1 cellular context compared by ENCODE assay signal in the genomic region with DNA sequence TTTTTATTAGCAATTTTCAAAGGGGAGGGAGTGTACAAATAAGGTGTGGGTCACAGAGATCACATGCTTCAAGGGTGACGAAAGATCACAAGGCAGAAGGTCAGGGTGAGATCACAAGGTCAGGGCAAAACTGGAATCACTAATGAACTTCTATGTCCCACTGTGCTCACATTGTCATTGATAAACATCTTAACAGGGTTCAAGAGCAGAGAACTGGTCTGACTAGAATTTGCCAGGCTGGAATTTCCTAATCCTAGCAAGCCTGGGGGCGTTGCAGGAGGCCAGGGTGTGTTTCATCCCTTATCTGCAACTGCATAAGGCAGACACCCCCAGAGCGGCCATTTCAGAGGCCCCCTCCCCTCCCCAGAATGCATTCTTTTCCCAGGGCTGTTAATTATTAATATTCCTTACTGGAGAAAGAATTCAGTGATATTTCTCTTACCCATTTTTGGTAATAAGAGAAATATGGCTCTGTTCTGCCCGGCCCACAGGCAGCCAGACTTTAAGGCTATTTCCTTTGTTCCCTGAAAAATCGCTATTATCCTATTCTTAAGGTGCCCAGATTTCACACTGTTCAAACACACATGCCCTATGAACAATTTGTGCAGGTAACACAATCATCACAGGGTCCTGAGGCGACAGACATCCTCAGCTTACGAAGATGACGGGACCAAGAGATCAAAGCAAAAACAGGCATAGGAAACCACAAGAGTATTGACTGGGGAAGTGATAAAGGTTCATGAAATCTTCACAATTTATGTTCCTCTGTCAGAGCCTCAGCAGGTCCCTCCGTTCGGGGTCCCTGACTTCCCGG.
TF ChIP-seq lines count a peak whose summit lies in the region.
"Not testable (repeated sequence)": the region's sequence is repeated elsewhere in the genome, so short reads cannot be mapped to it uniquely, and the experiment has no call there.

No MANE protein-coding gene starts in this region.

TF ChIP-seq in HepG2, 621 proteins besides CTCF, POLR2A, EP300 and RAD21 (continued from another document and continues in another):
- TF ChIP-seq, protein P1, sequence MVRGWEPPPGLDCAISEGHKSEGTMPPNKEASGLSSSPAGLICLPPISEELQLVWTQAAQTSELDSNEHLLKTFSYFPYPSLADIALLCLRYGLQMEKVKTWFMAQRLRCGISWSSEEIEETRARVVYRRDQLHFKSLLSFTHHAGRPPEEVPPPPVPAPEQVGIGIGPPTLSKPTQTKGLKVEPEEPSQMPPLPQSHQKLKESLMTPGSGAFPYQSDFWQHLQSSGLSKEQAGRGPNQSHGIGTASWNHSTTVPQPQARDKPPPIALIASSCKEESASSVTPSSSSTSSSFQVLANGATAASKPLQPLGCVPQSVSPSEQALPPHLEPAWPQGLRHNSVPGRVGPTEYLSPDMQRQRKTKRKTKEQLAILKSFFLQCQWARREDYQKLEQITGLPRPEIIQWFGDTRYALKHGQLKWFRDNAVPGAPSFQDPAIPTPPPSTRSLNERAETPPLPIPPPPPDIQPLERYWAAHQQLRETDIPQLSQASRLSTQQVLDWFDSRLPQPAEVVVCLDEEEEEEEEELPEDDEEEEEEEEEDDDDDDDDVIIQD (CRISPR knock-in tag; IDR thresholded peaks at IDR 0.05; ENCODE audit: low read depth): peak; percentile 44
- peak; percentile 73 for TF ChIP-seq CEBPG (CRISPR knock-in tag; IDR thresholded peaks at IDR 0.05)
- TF ChIP-seq HOXD1 (CRISPR knock-in tag; IDR thresholded peaks at IDR 0.05): 0 out of 2 replicates have a peak, but pooled peaks have one; percentile 12
- TF ChIP-seq RCOR2 (CRISPR knock-in tag; IDR thresholded peaks at IDR 0.05): peak; percentile 47; the same call in 1 of the 2 replicates
- peak; percentile 89 for TF ChIP-seq RXRA (CRISPR knock-in tag; IDR thresholded peaks at IDR 0.05)
- TF ChIP-seq, protein P2, sequence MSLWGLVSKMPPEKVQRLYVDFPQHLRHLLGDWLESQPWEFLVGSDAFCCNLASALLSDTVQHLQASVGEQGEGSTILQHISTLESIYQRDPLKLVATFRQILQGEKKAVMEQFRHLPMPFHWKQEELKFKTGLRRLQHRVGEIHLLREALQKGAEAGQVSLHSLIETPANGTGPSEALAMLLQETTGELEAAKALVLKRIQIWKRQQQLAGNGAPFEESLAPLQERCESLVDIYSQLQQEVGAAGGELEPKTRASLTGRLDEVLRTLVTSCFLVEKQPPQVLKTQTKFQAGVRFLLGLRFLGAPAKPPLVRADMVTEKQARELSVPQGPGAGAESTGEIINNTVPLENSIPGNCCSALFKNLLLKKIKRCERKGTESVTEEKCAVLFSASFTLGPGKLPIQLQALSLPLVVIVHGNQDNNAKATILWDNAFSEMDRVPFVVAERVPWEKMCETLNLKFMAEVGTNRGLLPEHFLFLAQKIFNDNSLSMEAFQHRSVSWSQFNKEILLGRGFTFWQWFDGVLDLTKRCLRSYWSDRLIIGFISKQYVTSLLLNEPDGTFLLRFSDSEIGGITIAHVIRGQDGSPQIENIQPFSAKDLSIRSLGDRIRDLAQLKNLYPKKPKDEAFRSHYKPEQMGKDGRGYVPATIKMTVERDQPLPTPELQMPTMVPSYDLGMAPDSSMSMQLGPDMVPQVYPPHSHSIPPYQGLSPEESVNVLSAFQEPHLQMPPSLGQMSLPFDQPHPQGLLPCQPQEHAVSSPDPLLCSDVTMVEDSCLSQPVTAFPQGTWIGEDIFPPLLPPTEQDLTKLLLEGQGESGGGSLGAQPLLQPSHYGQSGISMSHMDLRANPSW (CRISPR knock-in tag; IDR thresholded peaks at IDR 0.05; ENCODE audit: borderline replicate concordance): peak; percentile 80; the same call in 1 of the 2 replicates
- peak; percentile 78 for TF ChIP-seq FOXA3 (CRISPR knock-in tag; IDR thresholded peaks at IDR 0.05)
- peak; percentile 97 for TF ChIP-seq JUN (CRISPR knock-in tag; IDR thresholded peaks at IDR 0.05)
- peak; percentile 41; the same call in 1 of the 2 replicates for TF ChIP-seq ZNF709 (CRISPR knock-in tag; IDR thresholded peaks at IDR 0.05)
- peak; percentile 13; the same call in 1 of the 2 replicates for TF ChIP-seq ZFX (CRISPR knock-in tag; IDR thresholded peaks at IDR 0.05; ENCODE audit: low read depth)
- TF ChIP-seq FOXK1 (CRISPR knock-in tag; IDR thresholded peaks at IDR 0.05; ENCODE audit: borderline replicate concordance, low read depth): peak; percentile 66; the same call in 1 of the 2 replicates
- TF ChIP-seq, protein P3, sequence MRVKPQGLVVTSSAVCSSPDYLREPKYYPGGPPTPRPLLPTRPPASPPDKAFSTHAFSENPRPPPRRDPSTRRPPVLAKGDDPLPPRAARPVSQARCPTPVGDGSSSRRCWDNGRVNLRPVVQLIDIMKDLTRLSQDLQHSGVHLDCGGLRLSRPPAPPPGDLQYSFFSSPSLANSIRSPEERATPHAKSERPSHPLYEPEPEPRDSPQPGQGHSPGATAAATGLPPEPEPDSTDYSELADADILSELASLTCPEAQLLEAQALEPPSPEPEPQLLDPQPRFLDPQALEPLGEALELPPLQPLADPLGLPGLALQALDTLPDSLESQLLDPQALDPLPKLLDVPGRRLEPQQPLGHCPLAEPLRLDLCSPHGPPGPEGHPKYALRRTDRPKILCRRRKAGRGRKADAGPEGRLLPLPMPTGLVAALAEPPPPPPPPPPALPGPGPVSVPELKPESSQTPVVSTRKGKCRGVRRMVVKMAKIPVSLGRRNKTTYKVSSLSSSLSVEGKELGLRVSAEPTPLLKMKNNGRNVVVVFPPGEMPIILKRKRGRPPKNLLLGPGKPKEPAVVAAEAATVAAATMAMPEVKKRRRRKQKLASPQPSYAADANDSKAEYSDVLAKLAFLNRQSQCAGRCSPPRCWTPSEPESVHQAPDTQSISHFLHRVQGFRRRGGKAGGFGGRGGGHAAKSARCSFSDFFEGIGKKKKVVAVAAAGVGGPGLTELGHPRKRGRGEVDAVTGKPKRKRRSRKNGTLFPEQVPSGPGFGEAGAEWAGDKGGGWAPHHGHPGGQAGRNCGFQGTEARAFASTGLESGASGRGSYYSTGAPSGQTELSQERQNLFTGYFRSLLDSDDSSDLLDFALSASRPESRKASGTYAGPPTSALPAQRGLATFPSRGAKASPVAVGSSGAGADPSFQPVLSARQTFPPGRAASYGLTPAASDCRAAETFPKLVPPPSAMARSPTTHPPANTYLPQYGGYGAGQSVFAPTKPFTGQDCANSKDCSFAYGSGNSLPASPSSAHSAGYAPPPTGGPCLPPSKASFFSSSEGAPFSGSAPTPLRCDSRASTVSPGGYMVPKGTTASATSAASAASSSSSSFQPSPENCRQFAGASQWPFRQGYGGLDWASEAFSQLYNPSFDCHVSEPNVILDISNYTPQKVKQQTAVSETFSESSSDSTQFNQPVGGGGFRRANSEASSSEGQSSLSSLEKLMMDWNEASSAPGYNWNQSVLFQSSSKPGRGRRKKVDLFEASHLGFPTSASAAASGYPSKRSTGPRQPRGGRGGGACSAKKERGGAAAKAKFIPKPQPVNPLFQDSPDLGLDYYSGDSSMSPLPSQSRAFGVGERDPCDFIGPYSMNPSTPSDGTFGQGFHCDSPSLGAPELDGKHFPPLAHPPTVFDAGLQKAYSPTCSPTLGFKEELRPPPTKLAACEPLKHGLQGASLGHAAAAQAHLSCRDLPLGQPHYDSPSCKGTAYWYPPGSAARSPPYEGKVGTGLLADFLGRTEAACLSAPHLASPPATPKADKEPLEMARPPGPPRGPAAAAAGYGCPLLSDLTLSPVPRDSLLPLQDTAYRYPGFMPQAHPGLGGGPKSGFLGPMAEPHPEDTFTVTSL (CRISPR knock-in tag; IDR thresholded peaks at IDR 0.05; ENCODE audit: borderline replicate concordance): peak; percentile 28; the same call in 1 of the 2 replicates
- peak; percentile 63 for TF ChIP-seq GATAD2A (CRISPR knock-in tag; IDR thresholded peaks at IDR 0.05)
- 0 out of 2 replicates have a peak, but pooled peaks have one; percentile 20 for TF ChIP-seq ZBTB21 (CRISPR knock-in tag; IDR thresholded peaks at IDR 0.05)
- peak; percentile 79 for TF ChIP-seq FOXK2 (IDR thresholded peaks at IDR 0.05)
- TF ChIP-seq ESRRA (CRISPR knock-in tag; IDR thresholded peaks at IDR 0.05; ENCODE audit: low read depth): peak; percentile 96
- peak; percentile 62; the same call in 1 of the 2 replicates for TF ChIP-seq MIER3 (CRISPR knock-in tag; IDR thresholded peaks at IDR 0.05; ENCODE audit: borderline replicate concordance)
- peak; percentile 99 for TF ChIP-seq NR2F1 (CRISPR knock-in tag; IDR thresholded peaks at IDR 0.05)
- TF ChIP-seq CREM (IDR thresholded peaks at IDR 0.05): peak; percentile 66
- TF ChIP-seq CREM (CRISPR knock-in tag; IDR thresholded peaks at IDR 0.05): not testable (repeated sequence)
- TF ChIP-seq, protein P4, sequence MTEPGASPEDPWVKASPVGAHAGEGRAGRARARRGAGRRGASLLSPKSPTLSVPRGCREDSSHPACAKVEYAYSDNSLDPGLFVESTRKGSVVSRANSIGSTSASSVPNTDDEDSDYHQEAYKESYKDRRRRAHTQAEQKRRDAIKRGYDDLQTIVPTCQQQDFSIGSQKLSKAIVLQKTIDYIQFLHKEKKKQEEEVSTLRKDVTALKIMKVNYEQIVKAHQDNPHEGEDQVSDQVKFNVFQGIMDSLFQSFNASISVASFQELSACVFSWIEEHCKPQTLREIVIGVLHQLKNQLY (CRISPR knock-in tag; IDR thresholded peaks at IDR 0.05): peak; percentile 84; the same call in 1 of the 2 replicates
- TF ChIP-seq MED1 (CRISPR knock-in tag; IDR thresholded peaks at IDR 0.05): peak; percentile 73
- TF ChIP-seq, protein P5, sequence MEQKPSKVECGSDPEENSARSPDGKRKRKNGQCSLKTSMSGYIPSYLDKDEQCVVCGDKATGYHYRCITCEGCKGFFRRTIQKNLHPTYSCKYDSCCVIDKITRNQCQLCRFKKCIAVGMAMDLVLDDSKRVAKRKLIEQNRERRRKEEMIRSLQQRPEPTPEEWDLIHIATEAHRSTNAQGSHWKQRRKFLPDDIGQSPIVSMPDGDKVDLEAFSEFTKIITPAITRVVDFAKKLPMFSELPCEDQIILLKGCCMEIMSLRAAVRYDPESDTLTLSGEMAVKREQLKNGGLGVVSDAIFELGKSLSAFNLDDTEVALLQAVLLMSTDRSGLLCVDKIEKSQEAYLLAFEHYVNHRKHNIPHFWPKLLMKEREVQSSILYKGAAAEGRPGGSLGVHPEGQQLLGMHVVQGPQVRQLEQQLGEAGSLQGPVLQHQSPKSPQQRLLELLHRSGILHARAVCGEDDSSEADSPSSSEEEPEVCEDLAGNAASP (CRISPR knock-in tag; IDR thresholded peaks at IDR 0.05; ENCODE audit: borderline replicate concordance): peak; percentile 91
- 0 out of 2 replicates have a peak, but pooled peaks have one; percentile 36 for TF ChIP-seq NFIC (IDR thresholded peaks at IDR 0.05; ENCODE audit: low read length)
- TF ChIP-seq, protein P6, sequence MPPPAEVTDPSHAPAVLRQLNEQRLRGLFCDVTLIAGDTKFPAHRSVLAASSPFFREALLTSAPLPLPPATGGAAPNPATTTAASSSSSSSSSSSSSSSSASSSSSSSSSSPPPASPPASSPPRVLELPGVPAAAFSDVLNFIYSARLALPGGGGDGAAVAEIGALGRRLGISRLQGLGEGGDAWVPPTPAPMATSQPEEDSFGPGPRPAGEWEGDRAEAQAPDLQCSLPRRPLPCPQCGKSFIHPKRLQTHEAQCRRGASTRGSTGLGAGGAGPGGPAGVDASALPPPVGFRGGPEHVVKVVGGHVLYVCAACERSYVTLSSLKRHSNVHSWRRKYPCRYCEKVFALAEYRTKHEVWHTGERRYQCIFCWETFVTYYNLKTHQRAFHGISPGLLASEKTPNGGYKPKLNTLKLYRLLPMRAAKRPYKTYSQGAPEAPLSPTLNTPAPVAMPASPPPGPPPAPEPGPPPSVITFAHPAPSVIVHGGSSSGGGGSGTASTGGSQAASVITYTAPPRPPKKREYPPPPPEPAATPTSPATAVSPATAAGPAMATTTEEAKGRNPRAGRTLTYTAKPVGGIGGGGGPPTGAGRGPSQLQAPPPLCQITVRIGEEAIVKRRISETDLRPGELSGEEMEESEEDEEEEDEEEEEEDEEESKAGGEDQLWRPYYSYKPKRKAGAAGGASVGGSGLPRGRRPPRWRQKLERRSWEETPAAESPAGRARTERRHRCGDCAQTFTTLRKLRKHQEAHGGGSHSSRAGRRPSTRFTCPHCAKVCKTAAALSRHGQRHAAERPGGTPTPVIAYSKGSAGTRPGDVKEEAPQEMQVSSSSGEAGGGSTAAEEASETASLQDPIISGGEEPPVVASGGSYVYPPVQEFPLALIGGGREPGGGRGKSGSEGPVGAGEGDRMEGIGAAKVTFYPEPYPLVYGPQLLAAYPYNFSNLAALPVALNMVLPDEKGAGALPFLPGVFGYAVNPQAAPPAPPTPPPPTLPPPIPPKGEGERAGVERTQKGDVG (CRISPR knock-in tag; IDR thresholded peaks at IDR 0.05; ENCODE audit: borderline replicate concordance): 0 out of 2 replicates have a peak, but pooled peaks have one; percentile 22
- TF ChIP-seq, protein P7, sequence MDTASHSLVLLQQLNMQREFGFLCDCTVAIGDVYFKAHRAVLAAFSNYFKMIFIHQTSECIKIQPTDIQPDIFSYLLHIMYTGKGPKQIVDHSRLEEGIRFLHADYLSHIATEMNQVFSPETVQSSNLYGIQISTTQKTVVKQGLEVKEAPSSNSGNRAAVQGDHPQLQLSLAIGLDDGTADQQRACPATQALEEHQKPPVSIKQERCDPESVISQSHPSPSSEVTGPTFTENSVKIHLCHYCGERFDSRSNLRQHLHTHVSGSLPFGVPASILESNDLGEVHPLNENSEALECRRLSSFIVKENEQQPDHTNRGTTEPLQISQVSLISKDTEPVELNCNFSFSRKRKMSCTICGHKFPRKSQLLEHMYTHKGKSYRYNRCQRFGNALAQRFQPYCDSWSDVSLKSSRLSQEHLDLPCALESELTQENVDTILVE (CRISPR knock-in tag; IDR thresholded peaks at IDR 0.05): peak; percentile 19; the same call in 1 of the 2 replicates
- TF ChIP-seq JUNB (CRISPR knock-in tag; IDR thresholded peaks at IDR 0.05; ENCODE audit: borderline replicate concordance): 0 out of 2 replicates have a peak, but pooled peaks have one; percentile 15
- TF ChIP-seq, protein P8, sequence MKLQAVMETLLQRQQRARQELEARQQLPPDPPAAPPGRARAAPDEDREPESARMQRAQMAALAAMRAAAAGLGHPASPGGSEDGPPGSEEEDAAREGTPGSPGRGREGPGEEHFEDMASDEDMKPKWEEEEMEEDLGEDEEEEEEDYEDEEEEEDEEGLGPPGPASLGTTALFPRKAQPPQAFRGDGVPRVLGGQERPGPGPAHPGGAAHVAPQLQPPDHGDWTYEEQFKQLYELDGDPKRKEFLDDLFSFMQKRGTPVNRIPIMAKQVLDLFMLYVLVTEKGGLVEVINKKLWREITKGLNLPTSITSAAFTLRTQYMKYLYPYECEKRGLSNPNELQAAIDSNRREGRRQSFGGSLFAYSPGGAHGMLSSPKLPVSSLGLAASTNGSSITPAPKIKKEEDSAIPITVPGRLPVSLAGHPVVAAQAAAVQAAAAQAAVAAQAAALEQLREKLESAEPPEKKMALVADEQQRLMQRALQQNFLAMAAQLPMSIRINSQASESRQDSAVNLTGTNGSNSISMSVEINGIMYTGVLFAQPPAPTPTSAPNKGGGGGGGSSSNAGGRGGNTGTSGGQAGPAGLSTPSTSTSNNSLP (IDR thresholded peaks at IDR 0.05; ENCODE audit: low read depth, low read length): peak; percentile 7; the same call in 1 of the 2 replicates
- peak; percentile 46; the same call in 1 of the 2 replicates for TF ChIP-seq ZNF788 (CRISPR knock-in tag; IDR thresholded peaks at IDR 0.05; ENCODE audit: borderline replicate concordance)
- TF ChIP-seq ZSCAN9 (CRISPR knock-in tag; IDR thresholded peaks at IDR 0.05; ENCODE audit: borderline replicate concordance): 0 out of 2 replicates have a peak, but pooled peaks have one; percentile 2
- peak; percentile 55; the same call in 1 of the 2 replicates for TF ChIP-seq DPF2 (CRISPR knock-in tag; IDR thresholded peaks at IDR 0.05; ENCODE audit: borderline replicate concordance, low read depth)
- 0 out of 2 replicates have a peak, but pooled peaks have one; percentile 72 for TF ChIP-seq NFKBIZ (CRISPR knock-in tag; IDR thresholded peaks at IDR 0.05)
- TF ChIP-seq SIX4 (CRISPR knock-in tag; IDR thresholded peaks at IDR 0.05): 0 out of 2 replicates have a peak, but pooled peaks have one; percentile 25
- peak; percentile 53; the same call in 1 of the 2 replicates for TF ChIP-seq MXD4 (CRISPR knock-in tag; IDR thresholded peaks at IDR 0.05)
- peak; percentile 87 for TF ChIP-seq JUND (CRISPR knock-in tag; IDR thresholded peaks at IDR 0.05)
- peak; percentile 80 for TF ChIP-seq HNF4A (CRISPR knock-in tag; IDR thresholded peaks at IDR 0.05)
- TF ChIP-seq SAP130 (CRISPR knock-in tag; IDR thresholded peaks at IDR 0.05; ENCODE audit: low read depth): peak; percentile 83
